11 cellular contexts compared by ENCODE assay signal in genomic region chr6:167858086-167858591, GRCh38. TPM values are rescaled to one million over a fixed set of nuclear protein-coding genes. Genes with fewer than 3 reads are reported as not detected.
DNase-seq lines count a peak whose midpoint lies in the region; TF ChIP-seq lines count a peak whose summit lies in the region.
"Had no signal": no experiment of that assay in that cellular context is flagged by ENCODE, and none has a peak within 500 bp of the region (broad histone marks: within the 10 kb centered on the region; RNA-seq: fewer than 3 reads in every experiment).

No MANE protein-coding gene starts in this region.

- H3K4me1 ChIP-seq in iPS-20b (ENCODE audit: insufficient read depth, low read length), result peaks cover 66% of the 10 kb centered on the region
- H3K4me1 ChIP-seq in skeletal muscle satellite cell (ENCODE audit: control insufficient read depth, insufficient read depth, low read length), result peaks cover 35% of the 10 kb centered on the region

- no peaks in the 10 kb centered on the region for H3K9me3 ChIP-seq in iPS-20b (ENCODE audit: insufficient read depth, low read depth, low read length)
- H3K9me3 ChIP-seq in skeletal muscle satellite cell (replicated peaks; ENCODE audit: low read length), result no peaks in the 10 kb centered on the region

- peak overlapping the region; percentile 30 for H3K4me2 ChIP-seq in skeletal muscle satellite cell (ENCODE audit: low read length)

- no peak for TF ChIP-seq CTCF in astrocyte of the cerebellum (IDR thresholded peaks at IDR 0.05; ENCODE audit: low read depth, low read length, missing control alignments)

- H3K9ac ChIP-seq in iPS-20b (ENCODE audit: low read depth, low read length) (peak overlapping the region; percentile 53; the same call in 1 of the 2 replicates), skeletal muscle satellite cell (ENCODE audit: low read depth, low read length) (no peak overlapping the region)

- H3K4me3 ChIP-seq in astrocyte of the cerebellum (ENCODE audit: low read depth, low read length) (no peak overlapping the region), iPS-20b (ENCODE audit: low read length) (peak overlapping the region; percentile 7; the same call in 1 of the 2 replicates), skeletal muscle satellite cell (ENCODE audit: low read length) (no peak overlapping the region)

- H3K36me3 ChIP-seq in iPS-20b (ENCODE audit: insufficient read depth, low read depth, low read length) (no peaks in the 10 kb centered on the region), skeletal muscle satellite cell (ENCODE audit: insufficient read depth, low read length) (no peaks in the 10 kb centered on the region)

- H3K27ac ChIP-seq in iPS-20b (ENCODE audit: low read length), result peak overlapping the region; percentile 44

- DNase-seq in HCEC 1CT (peak; percentile 49), astrocyte of the cerebellum (ENCODE audit: low read depth) (peak; percentile 70), NCI-H1930 (lab: John Stamatoyannopoulos, UW) (no peak)
- no peak for DNase-seq in stimulated activated CD4-positive, alpha-beta T cell treated with anti-CD3 and anti-CD28 coated beads, Interleukin-1b, Interleukin-23, amount 100 ng/mL, for 48 hours
- no peak for DNase-seq in stimulated activated naive CD4-positive, alpha-beta T cell (lab: John Stamatoyannopoulos, UW)
- no peak for DNase-seq in activated CD4-positive, CD25-positive, alpha-beta regulatory T cell (lab: John Stamatoyannopoulos, UW)
- DNase-seq: activated T-cell treated with anti-CD3 and anti-CD28 coated beads for 4 hours, GOT3, naive B cell had no signal

- in situ Hi-C loops in astrocyte of the cerebellum (cut with HindIII; ENCODE audit: low sequenced_read_pairs), result no loop called here

- H3K27me3 ChIP-seq in iPS-20b (ENCODE audit: insufficient read depth, low read length) (no peaks in the 10 kb centered on the region), skeletal muscle satellite cell (ENCODE audit: control insufficient read depth, insufficient read depth, low read length) (no peaks in the 10 kb centered on the region)

RNA-seq across cellular contexts. Expression of gene AFDN, which starts 31.4 kb away (rescaled TPM):
- 32.1 and 53.2 TPM in 2 replicates for total RNA-seq in skeletal muscle satellite cell (2012; rRNA removed)

Comparison
In these comparisons a context has a peak if more than half of its experiments do, and no peak if none do; other contexts are left out.
1. DNase-seq: peak in HCEC 1CT (single experiment) and astrocyte of the cerebellum (single experiment); none in stimulated activated CD4-positive, alpha-beta T cell treated with anti-CD3 and anti-CD28 coated beads, Interleukin-1b, Interleukin-23, amount 100 ng/mL, for 48 hours (single experiment), stimulated activated naive CD4-positive, alpha-beta T cell (0 of 6), NCI-H1930 (0 of 2) and activated CD4-positive, CD25-positive, alpha-beta regulatory T cell (0 of 4).